In genomic region chr19:1126984-1127760, GRCh38 we compare ENCODE assay signal across 29 cellular contexts. TPM values are rescaled to one million over a fixed set of nuclear protein-coding genes. Genes with fewer than 3 reads are reported as not detected.
A peak's percentile ranks its signal among the peaks of the same experiment; 100 is the strongest.
DNase-seq lines count a peak whose midpoint lies in the region; ATAC-seq, FAIRE-seq and TF ChIP-seq lines count a peak whose summit lies in the region.
"Had no signal": no experiment of that assay in that cellular context is flagged by ENCODE, and none has a peak within 500 bp of the region (broad histone marks: within the 10 kb centered on the region; RNA-seq: fewer than 3 reads in every experiment).

No MANE protein-coding gene starts in this region.

- no peak for FAIRE-seq in astrocyte (lab: Jason Lieb, UNC)
- FAIRE-seq: GM19239, HTR-8/SVneo, RCC 7860 had no signal

- H3K9me3 Mint-ChIP-seq in CD14-positive monocyte (peaks cover 0 to 3% (median 0%) of the 10 kb centered on the region in 7 donors), astrocyte (ENCODE audit: unreplicated experiment) (peaks cover 2% of the 10 kb centered on the region)
- H3K9me3 Mint-ChIP-seq: immature natural killer cell; natural killer cell; stimulated activated memory B cell treated with anti-CD40 and anti-IgM and Interleukin-4, amounts not matched to agents 10 μg/mL and 1 μg/mL and 100 μg/mL, for 72 hours; T-helper 2 cell treated with Interferon-gamma antibody and Interleukin-4, amounts not matched to agents 5 μg/mL and 100 μg/mL, for 36 hours; WTC11 had no signal

- H3K36me3 ChIP-seq in SK-N-SH (replicated peaks in 1 of 2; ENCODE audit: control insufficient read depth in 1 of 2, insufficient read depth in 2 of 2, low read length in 1 of 2) (peaks cover 7% of the 10 kb centered on the region in 2 experiments), astrocyte (ENCODE audit: insufficient read depth, low read length) (peaks cover 2% of the 10 kb centered on the region), osteoblast (ENCODE audit: insufficient read depth, low read length) (peaks cover 63% of the 10 kb centered on the region)

- TF ChIP-seq CTCF in SK-N-SH (IDR thresholded peaks at IDR 0.05) (no peak), CD14-positive monocyte (IDR thresholded peaks at IDR 0.05) (no peak), astrocyte (IDR thresholded peaks at IDR 0.05; ENCODE audit: insufficient read depth, low read depth, low read length) (no peak), osteoblast (IDR thresholded peaks at IDR 0.05; ENCODE audit: extremely low read depth, low read depth, low read length) (no peak)

- H3K36me3 Mint-ChIP-seq in CD14-positive monocyte (peaks cover 41 to 73% of the 10 kb centered on the region in 2 donors), astrocyte (ENCODE audit: low read depth, unreplicated experiment) (peaks cover 10% of the 10 kb centered on the region)
- H3K36me3 Mint-ChIP-seq: natural killer cell had no signal

- H3K9me3 ChIP-seq in SK-N-SH, result no peaks in the 10 kb centered on the region
- no peaks in the 10 kb centered on the region for H3K9me3 ChIP-seq in astrocyte (ENCODE audit: insufficient read depth, low read depth, low read length)
- H3K9me3 ChIP-seq in osteoblast (ENCODE audit: low read depth, low read length), result no peaks in the 10 kb centered on the region
- H3K9me3 ChIP-seq: adrenal gland, heart right ventricle, left lung, sigmoid colon, tibial nerve had no signal

- POLR2A ChIA-PET in SK-N-SH (lab: Yijun Ruan, JAX), result no interaction called here

- peaks cover 8% of the 10 kb centered on the region for H3F3A ChIP-seq in SK-N-SH (replicated peaks; ENCODE audit: insufficient read depth)

- peak overlapping the region; percentile 36; the same call in 1 of the 2 replicates for H3K9ac ChIP-seq in SK-N-SH
- peak overlapping the region; percentile 9 for H3K9ac ChIP-seq in astrocyte (ENCODE audit: low read length)

- H3K27me3 Mint-ChIP-seq in CD14-positive monocyte (ENCODE audit: low read depth in 3 of 3) (peaks cover 0 to 2% (median 0%) of the 10 kb centered on the region in 3 donors), astrocyte (ENCODE audit: low read depth, unreplicated experiment) (no peaks in the 10 kb centered on the region)
- H3K27me3 Mint-ChIP-seq: stimulated activated memory B cell treated with anti-CD40 and anti-IgM and Interleukin-4, amounts not matched to agents 10 μg/mL and 1 μg/mL and 100 μg/mL, for 72 hours had no signal

- H3K4me1 Mint-ChIP-seq in CD14-positive monocyte (peaks cover 16% of the 10 kb centered on the region), astrocyte (ENCODE audit: low read depth, unreplicated experiment) (no peaks in the 10 kb centered on the region)
- H3K4me1 Mint-ChIP-seq: WTC11 had no signal

- H3K4me2 ChIP-seq in SK-N-SH (no peak overlapping the region), astrocyte (ENCODE audit: low read length) (no peak overlapping the region), osteoblast (ENCODE audit: insufficient read depth, low read length) (no peak overlapping the region)

- CTCF ChIA-PET in SK-N-SH (lab: Yijun Ruan, JAX), result no interaction called here

- DNase-seq in SK-N-SH (no peak), CD14-positive monocyte (ENCODE audit: low spot score) (no peak), astrocyte (ENCODE audit: low read depth) (no peak), osteoblast (ENCODE audit: insufficient read length, low spot score, missing footprints) (no peak), NCI-H524 (lab: John Stamatoyannopoulos, UW) (no peak), DMS153 (lab: John Stamatoyannopoulos, UW) (no peak)
- DNase-seq: activated effector memory CD4-positive, alpha-beta T cell treated with Interleukin-2 at 50 U/mL for 16 hours; adrenal gland; heart right ventricle; immature natural killer cell; left lung; midbrain; MV-4-11; natural killer cell; NCI-H1694; NCI-H2171 treated with DMSO at 0.1 percent for 48 hours; NCI-H526; sigmoid colon; stimulated activated CD4-positive, alpha-beta T cell treated with anti-CD3 and anti-CD28 coated beads, Interleukin-1b, Interleukin-23, amount 100 ng/mL, for 48 hours had no signal

- H4K20me1 ChIP-seq in SK-N-SH (ENCODE audit: insufficient read depth) (0 out of 2 replicates have a peak, but pooled peaks cover 4% of the 10 kb centered on the region), astrocyte (ENCODE audit: insufficient read depth, low read length) (peaks cover 59% of the 10 kb centered on the region), osteoblast (ENCODE audit: insufficient read depth, low read length) (peaks cover 41% of the 10 kb centered on the region)

- H3K4me3 Mint-ChIP-seq in CD14-positive monocyte, result peak overlapping the region in 1 of 2 donors; percentile 24
- no peak overlapping the region for H3K4me3 Mint-ChIP-seq in astrocyte (ENCODE audit: unreplicated experiment)
- H3K4me3 Mint-ChIP-seq: immature natural killer cell; natural killer cell; stimulated activated memory B cell treated with anti-CD40 and anti-IgM and Interleukin-4, amounts not matched to agents 10 μg/mL and 1 μg/mL and 100 μg/mL, for 72 hours; T-helper 2 cell treated with Interferon-gamma antibody and Interleukin-4, amounts not matched to agents 5 μg/mL and 100 μg/mL, for 36 hours; WTC11 had no signal

- H3K27ac ChIP-seq in SK-N-SH (ENCODE audit: low read depth in 2 of 2, low read length in 1 of 2), result no peak overlapping the region
- H3K27ac ChIP-seq in astrocyte (ENCODE audit: low read depth, low read length), result no peak overlapping the region
- H3K27ac ChIP-seq in osteoblast (ENCODE audit: low read depth, low read length), result peak overlapping the region; percentile 91
- H3K27ac ChIP-seq: 22Rv1 had no signal

- H3K27me3 ChIP-seq in SK-N-SH (ENCODE audit: insufficient read depth), result no peaks in the 10 kb centered on the region
- H3K27me3 ChIP-seq in astrocyte (ENCODE audit: insufficient read depth, low read length), result no peaks in the 10 kb centered on the region
- H3K27me3 ChIP-seq in osteoblast (ENCODE audit: insufficient read depth, low read length), result no peaks in the 10 kb centered on the region
- H3K27me3 ChIP-seq: adrenal gland, heart right ventricle, left lung, sigmoid colon, tibial nerve had no signal

- no peak for TF ChIP-seq RAD21 in SK-N-SH (IDR thresholded peaks at IDR 0.05; ENCODE audit: low read length)

- peaks cover 0 to 12% of the 10 kb centered on the region in 2 experiments; a peak in 2 of 4 replicates for H3K4me1 ChIP-seq in SK-N-SH (ENCODE audit: control insufficient read depth in 1 of 2, insufficient read depth in 2 of 2, low read depth in 1 of 2, low read length in 1 of 2)
- H3K4me1 ChIP-seq in astrocyte (ENCODE audit: insufficient read depth, low read length), result peaks cover 20% of the 10 kb centered on the region
- peaks cover 35% of the 10 kb centered on the region for H3K4me1 ChIP-seq in osteoblast (ENCODE audit: insufficient read depth, low read length)

- WGBS in SK-N-SH (ENCODE audit: low lambda C conversion rate), result 97% methylated on average over 26 of the region's 33 CpGs

- peaks cover 10% of the 10 kb centered on the region; the same call in 1 of the 2 replicates for H3K79me2 ChIP-seq in SK-N-SH (ENCODE audit: insufficient read depth)
- H3K79me2 ChIP-seq in astrocyte (ENCODE audit: insufficient read depth, low read length), result peaks cover 74% of the 10 kb centered on the region
- H3K79me2 ChIP-seq in osteoblast (ENCODE audit: insufficient read depth, low read length), result peaks cover 94% of the 10 kb centered on the region

- H3K9me2 ChIP-seq in SK-N-SH, result no peaks in the 10 kb centered on the region

- no peak overlapping the region for H3K4me3 ChIP-seq in SK-N-SH (ENCODE audit: low read depth in 2 of 2, low read length in 1 of 2)
- H3K4me3 ChIP-seq in astrocyte (ENCODE audit: insufficient read depth, low read depth, low read length), result no peak overlapping the region
- no peak overlapping the region for H3K4me3 ChIP-seq in osteoblast (ENCODE audit: insufficient read depth, low read length)
- H3K4me3 ChIP-seq: adrenal gland, heart right ventricle, left lung, sigmoid colon, tibial nerve had no signal

- no peak for TF ChIP-seq EP300 in SK-N-SH (IDR thresholded peaks at IDR 0.05; ENCODE audit: borderline replicate concordance in 1 of 2, low read depth in 1 of 2, low read length in 1 of 2)

- ATAC-seq in SK-N-SH treated with all-trans-retinoic acid at 6 μM for 48 hours, result no peak
- no peak for ATAC-seq in HG03354 (IDR thresholded peaks at IDR 0.05; ENCODE audit: poor library complexity, severe bottlenecking, unreplicated experiment)
- ATAC-seq: heart right ventricle; left lung; natural killer cell; stimulated activated memory B cell treated with anti-CD40 and anti-IgM and Interleukin-4, amounts not matched to agents 10 μg/mL and 1 μg/mL and 100 μg/mL, for 72 hours; WTC11 had no signal

- intact Hi-C loops in CD14-positive monocyte (cut with micrococcal nuclease), result no loop called here

- H2AFZ ChIP-seq in SK-N-SH (ENCODE audit: low read depth) (no peak overlapping the region), astrocyte (ENCODE audit: low read depth, low read length) (no peak overlapping the region), osteoblast (ENCODE audit: low read length) (no peak overlapping the region)

- H3K27ac Mint-ChIP-seq in CD14-positive monocyte (peak overlapping the region in 5 of 7 donors; percentile 22 to 77 (median 66)), astrocyte (ENCODE audit: unreplicated experiment) (no peak overlapping the region)
- H3K27ac Mint-ChIP-seq: immature natural killer cell; natural killer cell; stimulated activated memory B cell treated with anti-CD40 and anti-IgM and Interleukin-4, amounts not matched to agents 10 μg/mL and 1 μg/mL and 100 μg/mL, for 72 hours; T-helper 2 cell treated with Interferon-gamma antibody and Interleukin-4, amounts not matched to agents 5 μg/mL and 100 μg/mL, for 36 hours; WTC11 had no signal

RNA-seq across cellular contexts. Expression of gene GPX4, which starts 23.4 kb away (rescaled TPM):
- 566 and 925 TPM in 2 replicates for polyA plus RNA-seq in SK-N-SH (2012; rRNA removed)
- 591 and 700 TPM in 2 replicates for polyA plus RNA-seq in SK-N-SH (2012; cell fraction: cytosol; rRNA removed)
- 511 and 671 TPM in 2 replicates for polyA plus RNA-seq in SK-N-SH (2012; cell fraction: nucleus; rRNA removed)
- 100 to 1,000 TPM; 459 to 508 TPM for polyA plus RNA-seq in CD14-positive monocyte
- 294 and 325 TPM in 2 replicates for total RNA-seq in astrocyte
- 515 TPM in 2 replicates for total RNA-seq in osteoblast

RNA-seq across cellular contexts. Expression of gene POLR2E, which starts 32.0 kb away (rescaled TPM):
- polyA plus RNA-seq in SK-N-SH (2012; rRNA removed) (238 and 283 TPM in 2 replicates), CD14-positive monocyte (100 to 1,000 TPM; 195 to 222 TPM)
- polyA plus RNA-seq in SK-N-SH (2012; cell fraction: cytosol; rRNA removed), result 143 and 208 TPM in 2 replicates
- polyA plus RNA-seq in SK-N-SH (2012; cell fraction: nucleus; rRNA removed), result 134 and 138 TPM in 2 replicates
- total RNA-seq in astrocyte (180 and 207 TPM in 2 replicates), osteoblast (70.2 and 74.0 TPM in 2 replicates)

RNA-seq across cellular contexts. Expression of gene SBNO2, which starts 46.9 kb away (rescaled TPM):
- polyA plus RNA-seq in SK-N-SH (2012; rRNA removed), result 15.7 and 18.3 TPM in 2 replicates
- polyA plus RNA-seq in SK-N-SH (2012; cell fraction: cytosol; rRNA removed), result 4.5 and 9.3 TPM in 2 replicates
- polyA plus RNA-seq in SK-N-SH (2012; cell fraction: nucleus; rRNA removed), result 69.0 and 70.1 TPM in 2 replicates
- polyA plus RNA-seq in CD14-positive monocyte, result 1 to 10 TPM in 1 of 2 donors, under 1 TPM in 1; 0.71 to 2.6 TPM
- total RNA-seq in astrocyte, result 39.3 and 43.2 TPM in 2 replicates
- 58.0 and 69.1 TPM in 2 replicates for total RNA-seq in osteoblast
